13 cellular contexts compared by ENCODE assay signal in genomic region chr14:72049462-72049861, GRCh38.
A peak's percentile ranks its signal among the peaks of the same experiment; 100 is the strongest.
DNase-seq lines count a peak whose midpoint lies in the region; ATAC-seq and TF ChIP-seq lines count a peak whose summit lies in the region.
"Had no signal": no experiment of that assay in that cellular context is flagged by ENCODE, and none has a peak within 500 bp of the region (broad histone marks: within the 10 kb centered on the region; RNA-seq: fewer than 3 reads in every experiment).

No MANE protein-coding gene starts in this region.

- no peak overlapping the region for H3K27ac ChIP-seq in coronary artery
- H3K27ac ChIP-seq: vagina had no signal

- peak; percentile 10 for DNase-seq in A172 (ENCODE audit: low spot score)
- DNase-seq in ELR (ENCODE audit: low read depth), result peak; percentile 2
- peak in 71 of 76 experiments; percentile 3 to 90 (median 67) for DNase-seq in HUDEP-2 (lab: John Stamatoyannopoulos, UW; ENCODE audit: unreplicated experiment in 76 of 76)
- DNase-seq in astrocyte of the hippocampus (ENCODE audit: low read depth, low spot score), result peak; percentile 36
- DNase-seq in coronary artery (ENCODE audit: low spot score), result no peak
- no peak for DNase-seq in NCI-H2227 (lab: John Stamatoyannopoulos, UW; ENCODE audit: unreplicated experiment)
- DNase-seq: DMS 273 treated with DMSO at 0.1 percent for 48 hours, Kasumi-1, nephron progenitor cell, T1000 had no signal

- TF ChIP-seq POLR2A in GM18505 (IDR thresholded peaks at IDR 0.05; ENCODE audit: borderline replicate concordance, extremely low read depth, insufficient read depth, insufficient read length), result no peak

- no peak overlapping the region for H3K4me3 ChIP-seq in coronary artery
- H3K4me3 ChIP-seq: vagina had no signal

- no peak for TF ChIP-seq CTCF in coronary artery (IDR thresholded peaks at IDR 0.05)

- no peak for ATAC-seq in GM18505 (IDR thresholded peaks at IDR 0.05; ENCODE audit: unreplicated experiment)
- ATAC-seq in GM19455 (IDR thresholded peaks at IDR 0.05; ENCODE audit: unreplicated experiment), result no peak

Comparison
In these comparisons a context has a peak if more than half of its experiments do, and no peak if none do; other contexts are left out.
1. DNase-seq: peak in A172 (single experiment), ELR (single experiment), HUDEP-2 (71 of 76) and astrocyte of the hippocampus (single experiment); none in coronary artery (single experiment) and NCI-H2227 (single experiment).